ENCODE assay signal across 18 cellular contexts in the genomic region with DNA sequence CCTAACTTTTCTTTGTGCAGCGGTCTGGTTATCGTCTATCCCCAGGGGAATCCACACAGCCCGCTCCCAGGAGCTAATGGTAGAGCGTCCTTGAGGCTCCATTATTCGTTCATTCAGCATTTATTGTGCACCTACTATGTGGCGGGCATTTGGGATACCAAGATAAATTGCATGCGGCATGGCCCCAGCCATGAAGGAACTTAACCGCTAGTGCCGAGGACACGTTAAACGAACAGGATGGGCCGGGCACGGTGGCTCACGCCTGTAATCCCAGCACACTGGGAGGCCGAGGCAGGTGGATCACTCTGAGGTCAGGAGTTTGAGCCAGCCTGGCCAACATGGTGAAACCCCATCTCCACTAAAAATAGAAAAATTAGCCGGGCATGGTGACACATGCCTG.
"Had no signal": no experiment of that assay in that cellular context is flagged by ENCODE, and none has a peak within 500 bp of the region (broad histone marks: within the 10 kb centered on the region; RNA-seq: fewer than 3 reads in every experiment).

No MANE protein-coding gene starts in this region.

- H3K27ac Mint-ChIP-seq: nephron progenitor cell had no signal

- ATAC-seq: esophagus mucosa, heart left ventricle, left colon, mucosa of descending colon had no signal

- H3K27ac ChIP-seq: coronary artery, heart left ventricle, right atrium auricular region, sigmoid colon, skin epidermis, stomach, thoracic aorta had no signal

- H3K9me3 Mint-ChIP-seq: nephron progenitor cell had no signal

- H3K4me1 ChIP-seq: right atrium auricular region, sigmoid colon had no signal

- H3K4me3 Mint-ChIP-seq: nephron progenitor cell had no signal

- DNase-seq: effector CD4-positive, alpha-beta T cell; heart left ventricle; hippocampal formation; left colon; mammary epithelial cell; mucosa of descending colon; nephron progenitor cell; sigmoid colon; stimulated activated CD4-positive, alpha-beta T cell treated with anti-CD3 and anti-CD28 coated beads, Interleukin-12 subunit alpha, Interleukin-12 subunit beta, amount 100 ng/mL, for 4 hours; stimulated activated naive CD4-positive, alpha-beta T cell; stomach; substantia nigra; trophoblast cell had no signal

- H3K27me3 ChIP-seq: heart left ventricle, right atrium auricular region, sigmoid colon, stomach had no signal

- H3K9me3 ChIP-seq: heart left ventricle, mucosa of descending colon, right atrium auricular region, sigmoid colon, stomach, thoracic aorta had no signal

- H3K4me3 ChIP-seq: coronary artery, heart left ventricle, mucosa of descending colon, right atrium auricular region, sigmoid colon, skin epidermis, stomach, thoracic aorta had no signal
